33 cellular contexts compared by ENCODE assay signal in genomic region chr7:50863053-50863452, GRCh38.
"Had no signal": no experiment of that assay in that cellular context is flagged by ENCODE, and none has a peak within 500 bp of the region (broad histone marks: within the 10 kb centered on the region; RNA-seq: fewer than 3 reads in every experiment).

No MANE protein-coding gene starts in this region.

- H3K9me3 Mint-ChIP-seq: activated naive CD4-positive, alpha-beta T cell treated with anti-CD3 and anti-CD28 coated beads, Interleukin-2, amount 10 ng/mL, durations not matched to agents 7 days and 5 days; activated naive CD8-positive, alpha-beta T cell treated with anti-CD3 and anti-CD28 coated beads, Interleukin-2, amount 10 ng/mL, durations not matched to agents 7 days and 5 days; activated T-cell treated with anti-CD3 and anti-CD28 coated beads, Interleukin-2, amount 50 U/mL, for 24 hours; T-helper 1 cell treated with Interleukin-12 subunit alpha and Interleukin-12 subunit beta and Interleukin-4 antibody, amounts not matched to agents 30 μg/mL and 1 μg/mL, for 36 hours; T-helper 2 cell treated with Interferon-gamma antibody and Interleukin-4, amounts not matched to agents 5 μg/mL and 100 μg/mL, for 36 hours had no signal

- DNase-seq: activated CD4-positive, alpha-beta T cell treated with anti-CD3 and anti-CD28 coated beads for 4 hours; activated CD4-positive, alpha-beta T cell treated with anti-CD3 and anti-CD28 coated beads, Interleukin-2, amount 50 U/mL, for 48 hours; activated gamma-delta T cell treated with Interleukin-2 at 50 U/mL for 16 hours; activated naive CD4-positive, alpha-beta T cell treated with anti-CD3 and anti-CD28 coated beads, Interleukin-2, amount 10 ng/mL, durations not matched to agents 7 days and 5 days; activated naive CD8-positive, alpha-beta T cell treated with anti-CD3 and anti-CD28 coated beads, Interleukin-2, amount 10 ng/mL, durations not matched to agents 7 days and 5 days; activated T-cell treated with anti-CD3 and anti-CD28 coated beads, Interleukin-2, amount 50 U/mL, for 24 hours; adrenal gland; body of pancreas; MM.1S; MV-4-11; NCI-H1092; NCI-H1417; NCI-H146; NCI-H187; NCI-H2029 treated with DMSO at 0.1 percent for 48 hours; NCI-H2107; NCI-H2171; NCI-H510A; NCI-H526; NCI-H748 treated with DMSO at 0.1 percent for 48 hours; NK-92 treated with Interleukin-12 subunit alpha and Interleukin-12 subunit beta, amount 100 ng/mL, for 24 hours; PC-3; Peyer's patch; RPMI8226; SHP77 treated with DMSO at 0.1 percent for 48 hours; SK-N-SH had no signal

- H3K36me3 ChIP-seq: adrenal gland, breast epithelium, Peyer's patch, SJSA1 had no signal

- H3K27ac Mint-ChIP-seq: activated naive CD4-positive, alpha-beta T cell treated with anti-CD3 and anti-CD28 coated beads, Interleukin-2, amount 10 ng/mL, durations not matched to agents 7 days and 5 days; activated naive CD8-positive, alpha-beta T cell treated with anti-CD3 and anti-CD28 coated beads, Interleukin-2, amount 10 ng/mL, durations not matched to agents 7 days and 5 days; activated T-cell treated with anti-CD3 and anti-CD28 coated beads, Interleukin-2, amount 50 U/mL, for 24 hours; T-helper 1 cell treated with Interleukin-12 subunit alpha and Interleukin-12 subunit beta and Interleukin-4 antibody, amounts not matched to agents 30 μg/mL and 1 μg/mL, for 36 hours; T-helper 2 cell treated with Interferon-gamma antibody and Interleukin-4, amounts not matched to agents 5 μg/mL and 100 μg/mL, for 36 hours; WTC11 had no signal

- H3K36me3 Mint-ChIP-seq: activated naive CD4-positive, alpha-beta T cell treated with anti-CD3 and anti-CD28 coated beads, Interleukin-2, amount 10 ng/mL, durations not matched to agents 7 days and 5 days; activated naive CD8-positive, alpha-beta T cell treated with anti-CD3 and anti-CD28 coated beads, Interleukin-2, amount 10 ng/mL, durations not matched to agents 7 days and 5 days had no signal

- H3K4me3 ChIP-seq: adrenal gland, body of pancreas, breast epithelium, Peyer's patch, SJSA1 had no signal

- H3K4me3 Mint-ChIP-seq: activated naive CD4-positive, alpha-beta T cell treated with anti-CD3 and anti-CD28 coated beads, Interleukin-2, amount 10 ng/mL, durations not matched to agents 7 days and 5 days; activated naive CD8-positive, alpha-beta T cell treated with anti-CD3 and anti-CD28 coated beads, Interleukin-2, amount 10 ng/mL, durations not matched to agents 7 days and 5 days; activated T-cell treated with anti-CD3 and anti-CD28 coated beads, Interleukin-2, amount 50 U/mL, for 24 hours; T-helper 1 cell treated with Interleukin-12 subunit alpha and Interleukin-12 subunit beta and Interleukin-4 antibody, amounts not matched to agents 30 μg/mL and 1 μg/mL, for 36 hours; T-helper 2 cell treated with Interferon-gamma antibody and Interleukin-4, amounts not matched to agents 5 μg/mL and 100 μg/mL, for 36 hours; WTC11 had no signal

- ATAC-seq: activated CD4-positive, CD25-positive, alpha-beta regulatory T cell treated with anti-CD3 and anti-CD28 coated beads, Interleukin-2, amount 50 U/mL, for 24 hours; body of pancreas; PC-3; WTC11 had no signal

- H3K27ac ChIP-seq: adrenal gland, body of pancreas, breast epithelium, KMS-11, Peyer's patch, SJSA1 had no signal

- H3K9me3 ChIP-seq: adrenal gland, body of pancreas, breast epithelium, Peyer's patch, SJSA1, SK-N-SH had no signal

- H3K4me1 ChIP-seq: adrenal gland, breast epithelium, Peyer's patch, SJSA1 had no signal

- H3K27me3 ChIP-seq: adrenal gland, body of pancreas, breast epithelium, Peyer's patch, SJSA1 had no signal

- H3K27me3 Mint-ChIP-seq: activated naive CD8-positive, alpha-beta T cell treated with anti-CD3 and anti-CD28 coated beads, Interleukin-2, amount 10 ng/mL, durations not matched to agents 7 days and 5 days had no signal
